1 cellular context compared by ENCODE assay signal in the genomic region with DNA sequence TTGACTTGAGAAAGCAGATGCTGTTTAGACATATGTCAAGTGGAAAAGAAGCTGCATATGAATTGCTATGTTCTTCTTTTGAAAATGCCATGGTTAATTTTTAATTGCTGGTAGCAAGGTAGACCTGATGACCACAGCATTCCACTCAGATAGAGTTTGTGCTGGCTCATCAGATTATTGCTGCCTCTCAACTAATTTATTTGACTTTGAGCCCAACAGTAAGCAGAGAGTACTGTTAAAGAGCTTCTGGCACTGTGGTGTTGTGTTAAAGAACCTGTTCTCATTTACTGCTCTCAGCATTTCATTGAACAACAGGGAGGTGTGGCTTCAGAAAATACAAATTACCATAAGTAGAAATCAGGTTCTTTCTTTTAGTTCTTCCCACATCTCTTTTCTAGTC.
TF ChIP-seq lines count a peak whose summit lies in the region.

No MANE protein-coding gene starts in this region.

TF ChIP-seq in WTC11, 78 proteins besides CTCF, POLR2A, EP300 and RAD21:
- TF ChIP-seq ZNF121 (CRISPR knock-in tag; IDR thresholded peaks at IDR 0.05) (no peak), SMAD4 (CRISPR knock-in tag; IDR thresholded peaks at IDR 0.05) (no peak), ZNF138 (CRISPR knock-in tag; conservative IDR thresholded peaks at IDR 0.05) (no peak), FOXK1 (CRISPR knock-in tag; IDR thresholded peaks at IDR 0.05) (no peak), ZNF396 (CRISPR knock-in tag; IDR thresholded peaks at IDR 0.05; ENCODE audit: borderline replicate concordance) (no peak), SOX15 (CRISPR knock-in tag; IDR thresholded peaks at IDR 0.05) (no peak), MYBL2 (CRISPR knock-in tag; IDR thresholded peaks at IDR 0.05) (no peak), HMGA2 (CRISPR knock-in tag; IDR thresholded peaks at IDR 0.05) (no peak), GABPB1 (CRISPR knock-in tag; IDR thresholded peaks at IDR 0.05) (no peak)
- TF ChIP-seq, protein P1, sequence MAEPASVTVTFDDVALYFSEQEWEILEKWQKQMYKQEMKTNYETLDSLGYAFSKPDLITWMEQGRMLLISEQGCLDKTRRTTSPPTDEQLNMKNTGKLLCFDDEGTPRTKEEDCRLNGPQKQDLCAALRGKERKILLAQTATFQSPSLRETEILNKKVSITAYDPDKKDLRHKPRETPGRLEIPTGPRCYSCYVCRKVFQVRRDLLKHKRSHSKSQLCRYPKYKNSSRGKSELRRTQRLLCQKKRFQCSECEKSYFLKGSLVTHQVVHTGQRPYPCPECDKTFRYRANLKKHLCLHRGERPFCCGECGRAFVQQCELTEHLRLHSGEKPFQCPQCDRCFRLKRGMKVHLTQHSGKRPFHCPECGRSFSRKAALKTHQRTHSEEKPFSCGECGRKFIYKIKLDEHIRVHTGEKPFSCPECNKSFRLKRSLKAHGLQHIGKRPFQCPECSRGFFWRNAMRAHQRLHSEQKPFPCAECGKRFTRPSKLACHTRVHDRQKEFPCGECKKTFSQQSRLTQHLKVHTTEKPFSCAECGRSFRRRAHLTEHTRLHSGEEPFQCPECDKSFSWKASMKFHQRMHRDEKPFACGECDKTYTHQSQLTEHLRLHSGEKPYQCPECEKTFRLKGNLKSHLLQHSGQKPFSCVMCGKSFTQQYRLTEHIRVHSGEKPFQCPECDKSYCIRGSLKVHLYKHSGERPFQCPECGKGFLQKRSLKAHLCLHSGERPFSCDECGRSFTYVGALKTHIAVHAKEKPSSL (CRISPR knock-in tag; conservative IDR thresholded peaks at IDR 0.05), result no peak
- TF ChIP-seq, protein P2, sequence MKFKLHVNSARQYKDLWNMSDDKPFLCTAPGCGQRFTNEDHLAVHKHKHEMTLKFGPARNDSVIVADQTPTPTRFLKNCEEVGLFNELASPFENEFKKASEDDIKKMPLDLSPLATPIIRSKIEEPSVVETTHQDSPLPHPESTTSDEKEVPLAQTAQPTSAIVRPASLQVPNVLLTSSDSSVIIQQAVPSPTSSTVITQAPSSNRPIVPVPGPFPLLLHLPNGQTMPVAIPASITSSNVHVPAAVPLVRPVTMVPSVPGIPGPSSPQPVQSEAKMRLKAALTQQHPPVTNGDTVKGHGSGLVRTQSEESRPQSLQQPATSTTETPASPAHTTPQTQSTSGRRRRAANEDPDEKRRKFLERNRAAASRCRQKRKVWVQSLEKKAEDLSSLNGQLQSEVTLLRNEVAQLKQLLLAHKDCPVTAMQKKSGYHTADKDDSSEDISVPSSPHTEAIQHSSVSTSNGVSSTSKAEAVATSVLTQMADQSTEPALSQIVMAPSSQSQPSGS (CRISPR knock-in tag; IDR thresholded peaks at IDR 0.05; ENCODE audit: borderline replicate concordance, low read depth), result no peak
- TF ChIP-seq, protein P3, sequence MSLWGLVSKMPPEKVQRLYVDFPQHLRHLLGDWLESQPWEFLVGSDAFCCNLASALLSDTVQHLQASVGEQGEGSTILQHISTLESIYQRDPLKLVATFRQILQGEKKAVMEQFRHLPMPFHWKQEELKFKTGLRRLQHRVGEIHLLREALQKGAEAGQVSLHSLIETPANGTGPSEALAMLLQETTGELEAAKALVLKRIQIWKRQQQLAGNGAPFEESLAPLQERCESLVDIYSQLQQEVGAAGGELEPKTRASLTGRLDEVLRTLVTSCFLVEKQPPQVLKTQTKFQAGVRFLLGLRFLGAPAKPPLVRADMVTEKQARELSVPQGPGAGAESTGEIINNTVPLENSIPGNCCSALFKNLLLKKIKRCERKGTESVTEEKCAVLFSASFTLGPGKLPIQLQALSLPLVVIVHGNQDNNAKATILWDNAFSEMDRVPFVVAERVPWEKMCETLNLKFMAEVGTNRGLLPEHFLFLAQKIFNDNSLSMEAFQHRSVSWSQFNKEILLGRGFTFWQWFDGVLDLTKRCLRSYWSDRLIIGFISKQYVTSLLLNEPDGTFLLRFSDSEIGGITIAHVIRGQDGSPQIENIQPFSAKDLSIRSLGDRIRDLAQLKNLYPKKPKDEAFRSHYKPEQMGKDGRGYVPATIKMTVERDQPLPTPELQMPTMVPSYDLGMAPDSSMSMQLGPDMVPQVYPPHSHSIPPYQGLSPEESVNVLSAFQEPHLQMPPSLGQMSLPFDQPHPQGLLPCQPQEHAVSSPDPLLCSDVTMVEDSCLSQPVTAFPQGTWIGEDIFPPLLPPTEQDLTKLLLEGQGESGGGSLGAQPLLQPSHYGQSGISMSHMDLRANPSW (CRISPR knock-in tag; conservative IDR thresholded peaks at IDR 0.05; ENCODE audit: low read depth), result no peak
- TF ChIP-seq, protein P4, sequence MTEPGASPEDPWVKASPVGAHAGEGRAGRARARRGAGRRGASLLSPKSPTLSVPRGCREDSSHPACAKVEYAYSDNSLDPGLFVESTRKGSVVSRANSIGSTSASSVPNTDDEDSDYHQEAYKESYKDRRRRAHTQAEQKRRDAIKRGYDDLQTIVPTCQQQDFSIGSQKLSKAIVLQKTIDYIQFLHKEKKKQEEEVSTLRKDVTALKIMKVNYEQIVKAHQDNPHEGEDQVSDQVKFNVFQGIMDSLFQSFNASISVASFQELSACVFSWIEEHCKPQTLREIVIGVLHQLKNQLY (CRISPR knock-in tag; IDR thresholded peaks at IDR 0.05), result no peak
- TF ChIP-seq, protein P5, sequence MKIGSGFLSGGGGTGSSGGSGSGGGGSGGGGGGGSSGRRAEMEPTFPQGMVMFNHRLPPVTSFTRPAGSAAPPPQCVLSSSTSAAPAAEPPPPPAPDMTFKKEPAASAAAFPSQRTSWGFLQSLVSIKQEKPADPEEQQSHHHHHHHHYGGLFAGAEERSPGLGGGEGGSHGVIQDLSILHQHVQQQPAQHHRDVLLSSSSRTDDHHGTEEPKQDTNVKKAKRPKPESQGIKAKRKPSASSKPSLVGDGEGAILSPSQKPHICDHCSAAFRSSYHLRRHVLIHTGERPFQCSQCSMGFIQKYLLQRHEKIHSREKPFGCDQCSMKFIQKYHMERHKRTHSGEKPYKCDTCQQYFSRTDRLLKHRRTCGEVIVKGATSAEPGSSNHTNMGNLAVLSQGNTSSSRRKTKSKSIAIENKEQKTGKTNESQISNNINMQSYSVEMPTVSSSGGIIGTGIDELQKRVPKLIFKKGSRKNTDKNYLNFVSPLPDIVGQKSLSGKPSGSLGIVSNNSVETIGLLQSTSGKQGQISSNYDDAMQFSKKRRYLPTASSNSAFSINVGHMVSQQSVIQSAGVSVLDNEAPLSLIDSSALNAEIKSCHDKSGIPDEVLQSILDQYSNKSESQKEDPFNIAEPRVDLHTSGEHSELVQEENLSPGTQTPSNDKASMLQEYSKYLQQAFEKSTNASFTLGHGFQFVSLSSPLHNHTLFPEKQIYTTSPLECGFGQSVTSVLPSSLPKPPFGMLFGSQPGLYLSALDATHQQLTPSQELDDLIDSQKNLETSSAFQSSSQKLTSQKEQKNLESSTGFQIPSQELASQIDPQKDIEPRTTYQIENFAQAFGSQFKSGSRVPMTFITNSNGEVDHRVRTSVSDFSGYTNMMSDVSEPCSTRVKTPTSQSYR (CRISPR knock-in tag; IDR thresholded peaks at IDR 0.05), result no peak
- TF ChIP-seq, protein P6, sequence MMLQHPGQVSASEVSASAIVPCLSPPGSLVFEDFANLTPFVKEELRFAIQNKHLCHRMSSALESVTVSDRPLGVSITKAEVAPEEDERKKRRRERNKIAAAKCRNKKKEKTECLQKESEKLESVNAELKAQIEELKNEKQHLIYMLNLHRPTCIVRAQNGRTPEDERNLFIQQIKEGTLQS (CRISPR knock-in tag; conservative IDR thresholded peaks at IDR 0.05), result no peak
